13 cellular contexts compared by ENCODE assay signal in genomic region chr19:6667114-6667627, GRCh38. TPM values are rescaled to one million over a fixed set of nuclear protein-coding genes. Genes with fewer than 3 reads are reported as not detected.
A peak's percentile ranks its signal among the peaks of the same experiment; 100 is the strongest.
DNase-seq lines count a peak whose midpoint lies in the region; ATAC-seq and TF ChIP-seq lines count a peak whose summit lies in the region.
"Had no signal": no experiment of that assay in that cellular context is flagged by ENCODE, and none has a peak within 500 bp of the region (broad histone marks: within the 10 kb centered on the region; RNA-seq: fewer than 3 reads in every experiment).

No MANE protein-coding gene starts in this region.

- no peak overlapping the region for H3K9ac ChIP-seq in mesendoderm (ENCODE audit: low read length)

- peak overlapping the region; percentile 43 to 97 (median 86) for H3K27ac Mint-ChIP-seq in CD4-positive, alpha-beta memory T cell
- peak overlapping the region; percentile 48 for H3K27ac Mint-ChIP-seq in activated CD4-positive, alpha-beta memory T cell treated with anti-CD3 and anti-CD28 coated beads, Interleukin-2, amount 10 ng/mL, durations not matched to agents 7 days and 5 days

- H3K79me1 ChIP-seq in mesendoderm (ENCODE audit: low read length): no peaks in the 10 kb centered on the region

- H2BK120ac ChIP-seq in mesendoderm (ENCODE audit: low read depth, low read length): no peak overlapping the region

- H4K8ac ChIP-seq in mesendoderm (ENCODE audit: low read depth, low read length): no peak overlapping the region

- peaks cover 0 to 35% of the 10 kb centered on the region in 2 donors for H3K36me3 Mint-ChIP-seq in CD4-positive, alpha-beta memory T cell
- peaks cover 23% of the 10 kb centered on the region for H3K36me3 Mint-ChIP-seq in activated CD4-positive, alpha-beta memory T cell treated with anti-CD3 and anti-CD28 coated beads, Interleukin-2, amount 10 ng/mL, durations not matched to agents 7 days and 5 days (ENCODE audit: low read depth)

- H2AK5ac ChIP-seq in mesendoderm (ENCODE audit: low read length): no peak overlapping the region

- H3K36me3 ChIP-seq in CD4-positive, alpha-beta memory T cell (ENCODE audit: insufficient read depth, low read length): peaks cover 9% of the 10 kb centered on the region
- H3K36me3 ChIP-seq in lower lobe of right lung (no peaks in the 10 kb centered on the region), mesendoderm (ENCODE audit: control insufficient read depth, insufficient read depth, low read length) (no peaks in the 10 kb centered on the region)
- H3K36me3 ChIP-seq: gastrocnemius medialis had no signal

- no peak overlapping the region for H4K5ac ChIP-seq in mesendoderm (ENCODE audit: low read length)

- H3K4ac ChIP-seq in mesendoderm (ENCODE audit: low read depth, low read length): no peak overlapping the region

- no peak for TF ChIP-seq CTCF in lower lobe of right lung (IDR thresholded peaks at IDR 0.05)

- intact Hi-C loops in CD4-positive, alpha-beta memory T cell (cut with micrococcal nuclease): no loop called here
- intact Hi-C loops in lower lobe of right lung (cut with DNase I): no loop called here

- WGBS in mesendoderm (ENCODE audit: extremely low coverage, insufficient coverage, low lambda C conversion rate): no CpG with 5 or more reads among the region's 14 CpGs

- H3K4me3 Mint-ChIP-seq in CD4-positive, alpha-beta memory T cell: peak overlapping the region; percentile 67 to 86 (median 70)
- peak overlapping the region; percentile 56 for H3K4me3 Mint-ChIP-seq in activated CD4-positive, alpha-beta memory T cell treated with anti-CD3 and anti-CD28 coated beads, Interleukin-2, amount 10 ng/mL, durations not matched to agents 7 days and 5 days

- DNase-seq in CD4-positive, alpha-beta memory T cell: peak in 1 of 5 donors; percentile 55
- peak; percentile 9 for DNase-seq in M059J (ENCODE audit: low read depth)
- DNase-seq in activated CD4-positive, alpha-beta memory T cell treated with anti-CD3 and anti-CD28 coated beads, Interleukin-2, amount 10 ng/mL, durations not matched to agents 7 days and 5 days: peak; percentile 45
- peak; percentile 64 for DNase-seq in lower lobe of right lung
- no peak for DNase-seq in mesendoderm
- no peak for DNase-seq in AG20443 (ENCODE audit: low spot score)
- DNase-seq in epidermal melanocyte (ENCODE audit: insufficient read length, low spot score): no peak
- DNase-seq: gastrocnemius medialis, HCEC 1CT had no signal

- no peak overlapping the region for H2BK15ac ChIP-seq in mesendoderm (replicated peaks; ENCODE audit: low read depth)

- CTCF ChIA-PET in CD4-positive, alpha-beta memory T cell (lab: Charles Lee; ENCODE audit: partially characterized antibody): no interaction called here
- CTCF ChIA-PET in activated CD4-positive, alpha-beta memory T cell treated with anti-CD3 and anti-CD28 coated beads, Interleukin-2, amount 10 ng/mL, durations not matched to agents 7 days and 5 days (lab: Charles Lee): no interaction called here

- H3K4me2 ChIP-seq in mesendoderm (ENCODE audit: low read length): no peak overlapping the region

- no peaks in the 10 kb centered on the region for H3K9me3 ChIP-seq in CD4-positive, alpha-beta memory T cell (ENCODE audit: control insufficient read depth in 1 of 2, low read length in 2 of 2)
- H3K9me3 ChIP-seq in lower lobe of right lung: no peaks in the 10 kb centered on the region
- H3K9me3 ChIP-seq: gastrocnemius medialis had no signal

- no peak overlapping the region for H3K56ac ChIP-seq in mesendoderm (ENCODE audit: low read length)

- H3K18ac ChIP-seq in mesendoderm (ENCODE audit: low read length): no peak overlapping the region

- H3K27me3 ChIP-seq in CD4-positive, alpha-beta memory T cell (ENCODE audit: insufficient read depth, low read length): no peaks in the 10 kb centered on the region
- no peaks in the 10 kb centered on the region for H3K27me3 ChIP-seq in lower lobe of right lung (ENCODE audit: low read depth)
- H3K27me3 ChIP-seq in mesendoderm (ENCODE audit: insufficient read depth, low read length, poor library complexity): no peaks in the 10 kb centered on the region
- H3K27me3 ChIP-seq: gastrocnemius medialis had no signal

- peaks cover 61% of the 10 kb centered on the region for H3K4me1 ChIP-seq in CD4-positive, alpha-beta memory T cell (ENCODE audit: insufficient read depth, low read length)
- H3K4me1 ChIP-seq in lower lobe of right lung: no peaks in the 10 kb centered on the region
- peaks cover 2% of the 10 kb centered on the region for H3K4me1 ChIP-seq in mesendoderm (ENCODE audit: control insufficient read depth, low read depth, low read length)
- H3K4me1 ChIP-seq: gastrocnemius medialis had no signal

- no peak overlapping the region for H3K23ac ChIP-seq in mesendoderm (ENCODE audit: low read length)

- no peak overlapping the region for H3K4me3 ChIP-seq in CD4-positive, alpha-beta memory T cell (ENCODE audit: low read length in 2 of 2)
- no peak overlapping the region for H3K4me3 ChIP-seq in lower lobe of right lung
- H3K4me3 ChIP-seq in mesendoderm (ENCODE audit: low read length): no peak overlapping the region
- H3K4me3 ChIP-seq: gastrocnemius medialis had no signal

- H3K79me2 ChIP-seq in mesendoderm (ENCODE audit: control insufficient read depth, insufficient read depth, low read length): no peaks in the 10 kb centered on the region

- peak overlapping the region; percentile 2 for H3K27ac ChIP-seq in CD4-positive, alpha-beta memory T cell (ENCODE audit: low read depth, low read length)
- no peak overlapping the region for H3K27ac ChIP-seq in lower lobe of right lung
- H3K27ac ChIP-seq in mesendoderm (ENCODE audit: low read depth, low read length): no peak overlapping the region
- H3K27ac ChIP-seq: gastrocnemius medialis had no signal

- peaks cover 0 to 2% (median 0%) of the 10 kb centered on the region in 8 donors for H3K9me3 Mint-ChIP-seq in CD4-positive, alpha-beta memory T cell
- H3K9me3 Mint-ChIP-seq in activated CD4-positive, alpha-beta memory T cell treated with anti-CD3 and anti-CD28 coated beads, Interleukin-2, amount 10 ng/mL, durations not matched to agents 7 days and 5 days: no peaks in the 10 kb centered on the region

- POLR2A ChIA-PET in CD4-positive, alpha-beta memory T cell (lab: Charles Lee; ENCODE audit: partially characterized antibody): interaction anchor here (1.2 to 3.1 kb wide), 2 partner anchors 15 to 19 kb away, joined by 4 to 10 read pairs; no protein-coding TSS in a partner anchor
- POLR2A ChIA-PET in activated CD4-positive, alpha-beta memory T cell treated with anti-CD3 and anti-CD28 coated beads, Interleukin-2, amount 10 ng/mL, durations not matched to agents 7 days and 5 days (lab: Charles Lee): interaction anchor here (3.5 kb wide), 1 partner anchor 13 kb away, joined by 66 read pairs; no protein-coding TSS in a partner anchor

- ATAC-seq in lower lobe of right lung (peak in 1 of 2 donors; percentile 22), HG03039 (IDR thresholded peaks at IDR 0.05; ENCODE audit: unreplicated experiment) (no peak)
- ATAC-seq: gastrocnemius medialis had no signal

- H3K27me3 Mint-ChIP-seq in CD4-positive, alpha-beta memory T cell: no peaks in the 10 kb centered on the region
- H3K27me3 Mint-ChIP-seq in activated CD4-positive, alpha-beta memory T cell treated with anti-CD3 and anti-CD28 coated beads, Interleukin-2, amount 10 ng/mL, durations not matched to agents 7 days and 5 days: peaks cover 5% of the 10 kb centered on the region

- H3K4me1 Mint-ChIP-seq in CD4-positive, alpha-beta memory T cell: peaks cover 21 to 48% (median 35%) of the 10 kb centered on the region in 4 donors
- H3K4me1 Mint-ChIP-seq in activated CD4-positive, alpha-beta memory T cell treated with anti-CD3 and anti-CD28 coated beads, Interleukin-2, amount 10 ng/mL, durations not matched to agents 7 days and 5 days: peaks cover 46% of the 10 kb centered on the region

- H2BK5ac ChIP-seq in mesendoderm (ENCODE audit: low read length): no peak overlapping the region

RNA-seq across cellular contexts. Expression of gene TNFSF14, which starts 2.8 kb away (rescaled TPM):
- 10 to 100 TPM; 12.5 to 14.0 TPM for total RNA-seq in CD4-positive, alpha-beta memory T cell
- polyA plus RNA-seq in CD4-positive, alpha-beta memory T cell: 10 to 100 TPM in 1 of 2 donors, 1 to 10 TPM in 1; 3.1 to 18.9 TPM
- total RNA-seq in M059J (2014; rRNA removed; shearing (Covaris generic)): not detected in 2 replicates
- total RNA-seq in activated CD4-positive, alpha-beta memory T cell treated with anti-CD3 and anti-CD28 coated beads, Interleukin-2, amount 10 ng/mL, durations not matched to agents 7 days and 5 days: 10 to 100 TPM; 17.3 to 18.4 TPM
- total RNA-seq in lower lobe of right lung: 3.3 TPM
- polyA plus RNA-seq in mesendoderm (2013, experiment 1 of 2): 0.06 TPM
- polyA plus RNA-seq in mesendoderm (2013, experiment 2 of 2): 0.06 TPM
- total RNA-seq: dermis microvascular lymphatic vessel endothelial cell, gastrocnemius medialis had no signal
- polyA plus RNA-seq: keratinocyte, neural cell had no signal

RNA-seq across cellular contexts. Expression of gene C3, which starts 53.3 kb away (rescaled TPM):
- 1 to 10 TPM; 1.5 to 2.2 TPM for total RNA-seq in CD4-positive, alpha-beta memory T cell
- polyA plus RNA-seq in CD4-positive, alpha-beta memory T cell: not detected
- 4.0 and 5.2 TPM in 2 replicates for total RNA-seq in M059J (2014; rRNA removed; shearing (Covaris generic))
- under 1 TPM; 0.28 to 0.60 TPM for total RNA-seq in activated CD4-positive, alpha-beta memory T cell treated with anti-CD3 and anti-CD28 coated beads, Interleukin-2, amount 10 ng/mL, durations not matched to agents 7 days and 5 days
- 1,321 TPM for total RNA-seq in lower lobe of right lung
- polyA plus RNA-seq in mesendoderm (2013, experiment 1 of 2): 5.4 TPM
- 4.8 TPM for polyA plus RNA-seq in mesendoderm (2013, experiment 2 of 2)
- polyA plus RNA-seq: neural cell had no signal

Comparison
In these comparisons a context has a peak if more than half of its experiments do, and no peak if none do; other contexts are left out.
1. DNase-seq: peak in M059J (single experiment), activated CD4-positive, alpha-beta memory T cell treated with anti-CD3 and anti-CD28 coated beads, Interleukin-2, amount 10 ng/mL, durations not matched to agents 7 days and 5 days (single experiment) and lower lobe of right lung (single experiment); none in mesendoderm (single experiment), AG20443 (single experiment) and epidermal melanocyte (single experiment).
2. RNA of gene C3, which starts 53.3 kb away (total RNA-seq): 1,321 TPM in lower lobe of right lung (single experiment); 4.0 to 5.2 TPM in M059J, 1.5 to 2.2 TPM in CD4-positive, alpha-beta memory T cell and 0.28 to 0.60 TPM in activated CD4-positive, alpha-beta memory T cell treated with anti-CD3 and anti-CD28 coated beads, Interleukin-2, amount 10 ng/mL, durations not matched to agents 7 days and 5 days; every median in the first group is over 100 times any median in the second.